Comparison of ENCODE assay signal across 8 cellular contexts in the genomic region with DNA sequence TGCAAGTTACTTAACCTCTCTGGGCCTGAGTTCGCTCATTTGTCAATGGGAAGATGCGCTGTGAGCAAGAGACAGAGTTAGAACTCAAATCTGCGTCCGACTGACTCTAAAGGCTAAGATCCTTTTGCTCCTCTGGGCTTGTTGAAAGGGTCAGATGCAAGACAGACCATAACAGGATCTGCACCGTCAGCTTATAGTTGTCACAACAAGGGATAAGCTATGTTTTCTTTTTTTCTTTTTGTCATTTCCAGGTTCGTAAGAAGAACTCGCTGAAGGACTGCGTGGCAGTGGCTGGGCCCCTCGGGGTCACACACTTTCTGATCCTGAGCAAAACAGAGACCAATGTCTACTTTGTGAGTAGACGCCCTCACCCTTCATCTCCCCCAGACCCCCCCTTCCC. TPM values are rescaled to one million over a fixed set of nuclear protein-coding genes. Genes with fewer than 3 reads are reported as not detected.
A peak's percentile ranks its signal among the peaks of the same experiment; 100 is the strongest.
DNase-seq lines count a peak whose midpoint lies in the region; ATAC-seq and TF ChIP-seq lines count a peak whose summit lies in the region.

No MANE protein-coding gene starts in this region.

- peaks cover 16 to 34% of the 10 kb centered on the region in 2 experiments for H3K79me1 ChIP-seq in IMR-90 (ENCODE audit: low read depth in 1 of 2, low read length in 2 of 2)

- H3K9me3 ChIP-seq in IMR-90 (ENCODE audit: control insufficient read depth, insufficient read depth, low read length), result no peaks in the 10 kb centered on the region
- no peaks in the 10 kb centered on the region for H3K9me3 ChIP-seq in muscle layer of duodenum (ENCODE audit: control insufficient read depth in 1 of 2, low read length in 2 of 2)

- peaks cover 16% of the 10 kb centered on the region for H3K4me1 Mint-ChIP-seq in chondrocyte (ENCODE audit: low read depth)

- no peak overlapping the region for H2BK15ac ChIP-seq in IMR-90 (ENCODE audit: low read depth, low read length)

- 100% methylated on average over 3 of the region's 10 CpGs; no CpG with 5 or more reads in 1 of the 2 experiments for WGBS in IMR-90 (ENCODE audit: extremely low coverage in 2 of 2, insufficient read length in 1 of 2), 2 experiments

- TF ChIP-seq CTCF in AG09309 (IDR thresholded peaks at IDR 0.05; ENCODE audit: control insufficient read depth, insufficient read depth, low read depth, low read length, missing control alignments) (no peak), IMR-90 (conservative IDR thresholded peaks at IDR 0.05; ENCODE audit: low read depth, low read length) (no peak), chondrocyte (IDR thresholded peaks at IDR 0.05) (no peak)

- H3K9me3 Mint-ChIP-seq in chondrocyte (ENCODE audit: low read depth), result no peaks in the 10 kb centered on the region

- DNase-seq in AG09309 (ENCODE audit: low read depth) (no peak), IMR-90 (no peak), chondrocyte (ENCODE audit: low spot score) (no peak), middle frontal gyrus (ENCODE audit: extremely low spot score, low spot score) (no peak), AG08396 (ENCODE audit: low spot score) (no peak), NCI-H2196 (lab: John Stamatoyannopoulos, UW; ENCODE audit: unreplicated experiment) (no peak)

- no peak overlapping the region for H2AFZ ChIP-seq in IMR-90 (replicated peaks; ENCODE audit: low read length, poor library complexity)

- H3K23ac ChIP-seq in IMR-90 (ENCODE audit: low read depth, low read length), result no peak overlapping the region

- H2AK9ac ChIP-seq in IMR-90 (replicated peaks; ENCODE audit: low read depth, low read length, poor library complexity), result peak overlapping the region; percentile 95

- H2BK5ac ChIP-seq in IMR-90 (ENCODE audit: low read depth, low read length, poor library complexity, severe bottlenecking), result peak overlapping the region; percentile 87

- peak overlapping the region; percentile 74 for H3K4me2 ChIP-seq in IMR-90 (ENCODE audit: low read depth, low read length)

- ATAC-seq in IMR-90 (ENCODE audit: low read depth) (no peak), HG03175 (IDR thresholded peaks at IDR 0.05; ENCODE audit: unreplicated experiment) (no peak)

- peak overlapping the region; percentile 58 for H3K4me3 ChIP-seq in AG09309 (ENCODE audit: control insufficient read depth, low read depth, low read length)
- H3K4me3 ChIP-seq in IMR-90 (ENCODE audit: insufficient read depth, low read depth, low read length), result peak overlapping the region; percentile 76
- peak overlapping the region; percentile 65 to 77 for H3K4me3 ChIP-seq in muscle layer of duodenum (ENCODE audit: low read depth in 1 of 2, low read length in 2 of 2)

- TF ChIP-seq RAD21 in IMR-90 (IDR thresholded peaks at IDR 0.05; ENCODE audit: low read length), result no peak

- H3K56ac ChIP-seq in IMR-90 (ENCODE audit: extremely low read depth, insufficient read depth, low read length), result peak overlapping the region; percentile 10

- H3K27ac ChIP-seq in IMR-90 (ENCODE audit: insufficient read depth, low read length), result peak overlapping the region; percentile 82
- H3K27ac ChIP-seq in muscle layer of duodenum (ENCODE audit: low read length), result no peak overlapping the region

- dilution Hi-C loops in IMR-90 (cut with HindIII; ENCODE audit: low sequenced_read_pairs, unreplicated experiment), result no loop called here

- peak overlapping the region; percentile 57; the same call in 1 of the 2 replicates for H3K4ac ChIP-seq in IMR-90 (ENCODE audit: low read depth, low read length)

- H4K5ac ChIP-seq in IMR-90 (ENCODE audit: low read depth, low read length), result peak overlapping the region; percentile 56; the same call in 1 of the 2 replicates

- intact Hi-C loops in IMR-90 (cut with micrococcal nuclease), result loop anchor here (5.0 kb wide), 1 partner anchor 145 kb away; the partner anchor contains the start of gene MRPL4

- H3K14ac ChIP-seq in IMR-90 (replicated peaks; ENCODE audit: low read depth, low read length), result peak overlapping the region; percentile 50

- peak overlapping the region; percentile 71; the same call in 1 of the 2 replicates for H4K91ac ChIP-seq in IMR-90 (ENCODE audit: insufficient read depth, low read depth, low read length)

- no peaks in the 10 kb centered on the region for H3K27me3 ChIP-seq in IMR-90 (ENCODE audit: control insufficient read depth, insufficient read depth, low read length)
- no peaks in the 10 kb centered on the region for H3K27me3 ChIP-seq in muscle layer of duodenum (ENCODE audit: low read depth, low read length)

- H2BK20ac ChIP-seq in IMR-90 (ENCODE audit: low read depth, low read length), result no peak overlapping the region

- POLR2A ChIA-PET in IMR-90 (lab: Charles Lee; ENCODE audit: unreplicated experiment), result interaction anchor here (0.6 kb wide), 1 partner anchor 96 kb away, joined by 15 read pairs; no protein-coding TSS in a partner anchor

- H3K4me3 Mint-ChIP-seq in chondrocyte (ENCODE audit: unreplicated experiment), result peak overlapping the region; percentile 85

- peak overlapping the region; percentile 81 for H3K9ac ChIP-seq in IMR-90 (ENCODE audit: low read depth, low read length)

- H4K8ac ChIP-seq in IMR-90 (ENCODE audit: low read depth in 2 of 2, low read length in 2 of 2), result peak overlapping the region; percentile 89 to 93; a peak in 3 of 4 replicates

- peaks cover 11% of the 10 kb centered on the region for H3K36me3 Mint-ChIP-seq in chondrocyte (ENCODE audit: low read depth)

- no peak for TF ChIP-seq POLR2A in IMR-90 (IDR thresholded peaks at IDR 0.05; ENCODE audit: low read depth, low read length)

- no peak overlapping the region for H2BK120ac ChIP-seq in IMR-90 (ENCODE audit: low read depth, low read length)

- H3K4me1 ChIP-seq in IMR-90 (ENCODE audit: control insufficient read depth, insufficient read depth, low read length) (peaks cover 4% of the 10 kb centered on the region), muscle layer of duodenum (ENCODE audit: control insufficient read depth in 1 of 2, insufficient read depth in 2 of 2, low read length in 2 of 2) (peaks cover 4 to 16% of the 10 kb centered on the region in 2 donors)

- H3K36me3 ChIP-seq in IMR-90 (ENCODE audit: control insufficient read depth, insufficient read depth, low read length) (peaks cover 35% of the 10 kb centered on the region), muscle layer of duodenum (ENCODE audit: control insufficient read depth in 1 of 2, insufficient read depth in 2 of 2, low read length in 2 of 2) (peaks cover 20 to 45% of the 10 kb centered on the region in 2 donors)

- H3K27me3 Mint-ChIP-seq in chondrocyte (ENCODE audit: low read depth), result no peaks in the 10 kb centered on the region

- 0 out of 2 replicates have a peak, but pooled peaks cover 5% of the 10 kb centered on the region for H4K20me1 ChIP-seq in IMR-90 (ENCODE audit: insufficient read depth, low read length)

- H3K27ac Mint-ChIP-seq in chondrocyte (ENCODE audit: unreplicated experiment), result peak overlapping the region; percentile 62

- in situ Hi-C loops in IMR-90 (cut with MboI; ENCODE audit: low sequenced_read_pairs), result no loop called here

- H3K9me1 ChIP-seq in IMR-90 (ENCODE audit: insufficient read depth, low read length), result no peaks in the 10 kb centered on the region

- peak overlapping the region; percentile 48 for H2AK5ac ChIP-seq in IMR-90 (ENCODE audit: low read depth, low read length)

- no TSS peak for BruUV-seq in IMR-90 (replicated peaks; lab: Mats Ljungman, UMichigan)

- CTCF ChIA-PET in IMR-90 (lab: Yijun Ruan, JAX), result no interaction called here

- no peak overlapping the region for H3K18ac ChIP-seq in IMR-90 (ENCODE audit: low read depth, low read length)

TF ChIP-seq in IMR-90, 13 proteins besides CTCF, POLR2A, EP300 and RAD21:
- TF ChIP-seq MAFK (IDR thresholded peaks at IDR 0.05; ENCODE audit: low read depth, low read length), result peak; percentile 56; the same call in 1 of the 2 replicates
- no peak for TF ChIP-seq RCOR1 (IDR thresholded peaks at IDR 0.05; ENCODE audit: insufficient replicate concordance, low read length)
- TF ChIP-seq RFX5 (IDR thresholded peaks at IDR 0.05; ENCODE audit: low read depth, low read length), result no peak
TF ChIP-seq in IMR-90: peak in this region for 1.

RNA-seq across cellular contexts. Expression of gene PPAN, which starts 1.1 kb away (rescaled TPM):
- 24.0 and 30.3 TPM in 2 replicates for total RNA-seq in IMR-90 (2012; rRNA removed)
- 38.2 and 41.6 TPM in 2 replicates for polyA plus RNA-seq in IMR-90 (2012; rRNA removed)
- 29.2 and 34.9 TPM in 2 replicates for polyA plus RNA-seq in IMR-90 (2012; cell fraction: cytosol; rRNA removed)
- 125 and 180 TPM in 2 replicates for polyA plus RNA-seq in IMR-90 (2012; cell fraction: nucleus; rRNA removed; ENCODE audit: low replicate concordance)
- 28.2 to 33.1 TPM (median 31.0 TPM) in 3 replicates for total RNA-seq in chondrocyte

RNA-seq across cellular contexts. Expression of gene P2RY11, which starts 4.2 kb away (rescaled TPM):
- 0.54 and 0.56 TPM in 2 replicates for total RNA-seq in IMR-90 (2012; rRNA removed)
- polyA plus RNA-seq in IMR-90 (2012; rRNA removed), result 4.5 and 6.6 TPM in 2 replicates
- polyA plus RNA-seq in IMR-90 (2012; cell fraction: cytosol; rRNA removed), result 1.3 and 3.6 TPM in 2 replicates
- 30.7 and 82.4 TPM in 2 replicates for polyA plus RNA-seq in IMR-90 (2012; cell fraction: nucleus; rRNA removed; ENCODE audit: low replicate concordance)
- 9.5 to 13.5 TPM (median 10.4 TPM) in 3 replicates for total RNA-seq in chondrocyte

RNA-seq across cellular contexts. Expression of gene ANGPTL6, which starts 4.8 kb away (rescaled TPM):
- not detected in 2 replicates for total RNA-seq in IMR-90 (2012; rRNA removed)
- polyA plus RNA-seq in IMR-90 (2012; rRNA removed), result 0.17 and 0.21 TPM in 2 replicates
- 0.29 and 0.62 TPM in 2 replicates for polyA plus RNA-seq in IMR-90 (2012; cell fraction: cytosol; rRNA removed)
- 0.86 and 1.6 TPM in 2 replicates for polyA plus RNA-seq in IMR-90 (2012; cell fraction: nucleus; rRNA removed; ENCODE audit: low replicate concordance)
- 0.45 to 0.46 TPM in 2 of 3 replicates, not detected in the other for total RNA-seq in chondrocyte

RNA-seq across cellular contexts. Expression of gene EIF3G, which starts 12.4 kb away (rescaled TPM):
- 209 and 278 TPM in 2 replicates for total RNA-seq in IMR-90 (2012; rRNA removed)
- polyA plus RNA-seq in IMR-90 (2012; rRNA removed), result 235 and 243 TPM in 2 replicates
- 193 and 253 TPM in 2 replicates for polyA plus RNA-seq in IMR-90 (2012; cell fraction: cytosol; rRNA removed)
- polyA plus RNA-seq in IMR-90 (2012; cell fraction: nucleus; rRNA removed; ENCODE audit: low replicate concordance), result 464 and 890 TPM in 2 replicates
- total RNA-seq in chondrocyte, result 145 to 149 TPM (median 146 TPM) in 3 replicates

RNA-seq across cellular contexts. Expression of gene SHFL, which starts 21.1 kb away (rescaled TPM):
- total RNA-seq in IMR-90 (2012; rRNA removed) (9.0 and 10.0 TPM in 2 replicates), chondrocyte (15.8 to 21.8 TPM (median 19.9 TPM) in 3 replicates)
- 32.1 and 34.3 TPM in 2 replicates for polyA plus RNA-seq in IMR-90 (2012; rRNA removed)
- polyA plus RNA-seq in IMR-90 (2012; cell fraction: cytosol; rRNA removed), result 21.2 and 37.5 TPM in 2 replicates
- polyA plus RNA-seq in IMR-90 (2012; cell fraction: nucleus; rRNA removed; ENCODE audit: low replicate concordance), result 205 and 249 TPM in 2 replicates
